Comparison of ENCODE assay signal across 13 cellular contexts in the genomic region with DNA sequence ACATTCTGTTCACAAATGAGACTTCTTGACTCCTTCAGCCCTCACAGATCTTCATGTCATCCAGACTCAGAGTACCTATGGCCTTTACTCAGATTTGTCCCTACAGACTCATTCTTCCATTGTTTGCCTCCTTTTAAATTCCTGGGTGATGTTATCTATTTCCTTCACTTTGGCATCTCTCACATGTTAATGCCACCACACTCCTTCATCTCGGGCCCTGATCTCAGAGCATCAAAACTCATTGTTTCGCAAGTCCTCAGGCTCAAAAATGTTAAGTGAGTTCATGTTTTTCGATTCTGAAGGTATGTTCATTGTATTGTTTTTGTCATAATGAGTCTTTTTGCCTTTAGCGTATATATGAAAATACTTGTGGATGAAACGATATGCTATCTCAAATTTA.
A peak's percentile ranks its signal among the peaks of the same experiment; 100 is the strongest.
DNase-seq lines count a peak whose midpoint lies in the region; TF ChIP-seq lines count a peak whose summit lies in the region.
"Had no signal": no experiment of that assay in that cellular context is flagged by ENCODE, and none has a peak within 500 bp of the region (broad histone marks: within the 10 kb centered on the region; RNA-seq: fewer than 3 reads in every experiment).

No MANE protein-coding gene starts in this region.

- no peak overlapping the region for H2AFZ ChIP-seq in osteoblast (ENCODE audit: low read length)

- H3K9me3 Mint-ChIP-seq in activated T-cell treated with anti-CD3 and anti-CD28 coated beads, Interleukin-2, amount 50 U/mL, for 24 hours, result peaks cover 15% of the 10 kb centered on the region
- H3K9me3 Mint-ChIP-seq in IgD-negative memory B cell (no peaks in the 10 kb centered on the region), type B pancreatic cell (peaks cover 8% of the 10 kb centered on the region)
- H3K9me3 Mint-ChIP-seq in activated naive CD8-positive, alpha-beta T cell treated with anti-CD3 and anti-CD28 coated beads for 36 hours, result peaks cover 17% of the 10 kb centered on the region

- H3K36me3 Mint-ChIP-seq in activated T-cell treated with anti-CD3 and anti-CD28 coated beads, Interleukin-2, amount 50 U/mL, for 24 hours (ENCODE audit: low read depth), result no peaks in the 10 kb centered on the region
- H3K36me3 Mint-ChIP-seq in IgD-negative memory B cell (no peaks in the 10 kb centered on the region), type B pancreatic cell (no peaks in the 10 kb centered on the region)
- peaks cover 27% of the 10 kb centered on the region for H3K36me3 Mint-ChIP-seq in activated naive CD8-positive, alpha-beta T cell treated with anti-CD3 and anti-CD28 coated beads for 36 hours

- no peaks in the 10 kb centered on the region for H3K27me3 Mint-ChIP-seq in activated T-cell treated with anti-CD3 and anti-CD28 coated beads, Interleukin-2, amount 50 U/mL, for 24 hours
- no peaks in the 10 kb centered on the region for H3K27me3 Mint-ChIP-seq in IgD-negative memory B cell
- H3K27me3 Mint-ChIP-seq in activated naive CD8-positive, alpha-beta T cell treated with anti-CD3 and anti-CD28 coated beads for 36 hours, result no peaks in the 10 kb centered on the region
- no peaks in the 10 kb centered on the region for H3K27me3 Mint-ChIP-seq in type B pancreatic cell

- H3K4me3 Mint-ChIP-seq in activated T-cell treated with anti-CD3 and anti-CD28 coated beads, Interleukin-2, amount 50 U/mL, for 24 hours, result no peak overlapping the region
- H3K4me3 Mint-ChIP-seq in IgD-negative memory B cell (peak overlapping the region in 1 of 4 donors; percentile 14), type B pancreatic cell (no peak overlapping the region)
- H3K4me3 Mint-ChIP-seq in activated naive CD8-positive, alpha-beta T cell treated with anti-CD3 and anti-CD28 coated beads for 36 hours, result no peak overlapping the region

- H3K27ac Mint-ChIP-seq in activated T-cell treated with anti-CD3 and anti-CD28 coated beads, Interleukin-2, amount 50 U/mL, for 24 hours, result peak overlapping the region; percentile 50
- peak overlapping the region in 2 of 3 donors; percentile 20 to 33 for H3K27ac Mint-ChIP-seq in IgD-negative memory B cell
- peak overlapping the region; percentile 94 for H3K27ac Mint-ChIP-seq in activated naive CD8-positive, alpha-beta T cell treated with anti-CD3 and anti-CD28 coated beads for 36 hours
- no peak overlapping the region for H3K27ac Mint-ChIP-seq in type B pancreatic cell

- H4K20me1 ChIP-seq in osteoblast (ENCODE audit: insufficient read depth, low read length), result no peaks in the 10 kb centered on the region

- H3K36me3 ChIP-seq in osteoblast (ENCODE audit: insufficient read depth, low read length), result no peaks in the 10 kb centered on the region
- H3K36me3 ChIP-seq: pancreas had no signal

- H3K4me3 ChIP-seq in osteoblast (ENCODE audit: insufficient read depth, low read length), result no peak overlapping the region
- H3K4me3 ChIP-seq: pancreas, skin epidermis had no signal

- no peak overlapping the region for H3K4me2 ChIP-seq in osteoblast (ENCODE audit: insufficient read depth, low read length)

- TF ChIP-seq CTCF in osteoblast (IDR thresholded peaks at IDR 0.05; ENCODE audit: extremely low read depth, low read depth, low read length) (no peak), type B pancreatic cell (conservative IDR thresholded peaks at IDR 0.05) (no peak)

- H3K9me3 ChIP-seq in osteoblast (ENCODE audit: low read depth, low read length), result no peaks in the 10 kb centered on the region
- H3K9me3 ChIP-seq: pancreas had no signal

- no peaks in the 10 kb centered on the region for H3K27me3 ChIP-seq in osteoblast (ENCODE audit: insufficient read depth, low read length)
- H3K27me3 ChIP-seq: pancreas had no signal

- no peak for DNase-seq in activated T-cell treated with anti-CD3 and anti-CD28 coated beads, Interleukin-2, amount 50 U/mL, for 24 hours
- no peak for DNase-seq in activated T-cell treated with anti-CD3 and anti-CD28 coated beads, Interleukin-2, amount 50 U/mL, for 1 hour
- no peak for DNase-seq in activated naive CD8-positive, alpha-beta T cell treated with anti-CD3 and anti-CD28 coated beads for 36 hours
- DNase-seq in osteoblast (ENCODE audit: insufficient read length, low spot score, missing footprints), result no peak
- no peak for DNase-seq in NCI-H146 (lab: John Stamatoyannopoulos, UW)
- no peak for DNase-seq in type B pancreatic cell (ENCODE audit: extremely low spot score, unreplicated experiment)
- DNase-seq in NCI-H187 treated with DMSO at 0.1 percent for 48 hours (lab: John Stamatoyannopoulos, UW), result no peak
- DNase-seq: kidney, NCI-H2081 treated with DMSO at 0.1 percent for 48 hours, NCI-H82, pancreas had no signal

- peaks cover 53% of the 10 kb centered on the region for H3K4me1 ChIP-seq in osteoblast (ENCODE audit: insufficient read depth, low read length)

- H3K27ac ChIP-seq in osteoblast (ENCODE audit: low read depth, low read length), result peak overlapping the region; percentile 19
- H3K27ac ChIP-seq: pancreas had no signal

- H3K79me2 ChIP-seq in osteoblast (ENCODE audit: insufficient read depth, low read length), result no peaks in the 10 kb centered on the region

- H3K4me1 Mint-ChIP-seq in activated T-cell treated with anti-CD3 and anti-CD28 coated beads, Interleukin-2, amount 50 U/mL, for 24 hours (ENCODE audit: low read depth), result peaks cover 52% of the 10 kb centered on the region
- peaks cover 12 to 20% (median 19%) of the 10 kb centered on the region in 3 donors for H3K4me1 Mint-ChIP-seq in IgD-negative memory B cell
- peaks cover 50% of the 10 kb centered on the region for H3K4me1 Mint-ChIP-seq in activated naive CD8-positive, alpha-beta T cell treated with anti-CD3 and anti-CD28 coated beads for 36 hours
- peaks cover 4% of the 10 kb centered on the region for H3K4me1 Mint-ChIP-seq in type B pancreatic cell (ENCODE audit: unreplicated experiment)
